In the genomic region with DNA sequence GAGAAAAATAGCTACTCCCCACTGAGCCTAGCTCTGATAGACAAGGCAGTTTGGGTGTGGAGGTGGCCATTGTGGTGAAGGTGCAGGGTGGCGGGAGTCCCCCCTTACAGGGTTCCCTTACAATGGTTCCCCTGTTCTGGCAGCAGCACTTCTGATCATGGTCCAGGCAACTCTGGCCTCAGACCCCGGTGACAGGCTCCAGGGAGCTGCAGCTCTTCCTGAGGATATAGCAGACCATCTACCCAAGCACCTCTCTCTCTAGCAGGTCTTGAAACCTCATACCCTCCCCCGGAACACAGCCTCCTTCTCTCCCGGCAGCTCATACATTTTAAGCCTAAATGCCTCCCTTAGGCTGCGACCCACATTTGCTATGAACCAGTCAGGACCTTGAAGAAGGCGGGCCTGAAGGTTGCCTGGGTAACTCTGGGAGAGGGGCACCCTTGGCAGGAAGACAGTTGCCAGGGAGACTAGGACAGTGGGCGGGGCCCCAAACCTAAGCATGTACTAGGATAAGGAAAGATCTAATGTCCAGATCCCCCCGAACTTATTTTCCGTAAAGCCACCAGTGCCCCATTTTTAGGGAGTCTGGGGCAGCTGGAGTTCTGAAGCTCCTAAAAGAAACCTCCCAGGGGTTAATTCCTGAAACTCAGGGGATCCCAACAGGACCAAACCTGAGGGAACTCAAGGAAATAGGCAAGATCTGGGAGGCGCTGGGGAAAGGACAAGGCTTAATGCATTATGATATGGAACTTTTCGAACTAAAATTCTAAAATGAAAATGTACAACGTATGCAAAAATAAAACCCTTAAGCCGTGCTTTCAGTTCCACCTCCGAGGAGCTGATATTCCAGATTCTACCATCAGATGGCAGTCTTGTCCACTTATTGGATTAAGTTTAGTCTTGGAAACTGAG, we compare ENCODE assay signal across 7 cellular contexts.
DNase-seq lines count a peak whose midpoint lies in the region; ATAC-seq and TF ChIP-seq lines count a peak whose summit lies in the region.

No MANE protein-coding gene starts in this region.

- peak overlapping the region; percentile 82 for H3K4me3 Mint-ChIP-seq in T-helper 1 cell treated with Interleukin-12 subunit alpha and Interleukin-12 subunit beta and Interleukin-4 antibody, amounts not matched to agents 30 μg/mL and 1 μg/mL, for 36 hours

- peaks cover 26% of the 10 kb centered on the region for H3K4me1 Mint-ChIP-seq in T-helper 1 cell treated with Interleukin-12 subunit alpha and Interleukin-12 subunit beta and Interleukin-4 antibody, amounts not matched to agents 30 μg/mL and 1 μg/mL, for 36 hours (ENCODE audit: low read depth)

- H3K27me3 Mint-ChIP-seq in T-helper 1 cell treated with Interleukin-12 subunit alpha and Interleukin-12 subunit beta and Interleukin-4 antibody, amounts not matched to agents 30 μg/mL and 1 μg/mL, for 36 hours (ENCODE audit: low read depth), result no peaks in the 10 kb centered on the region

- no peaks in the 10 kb centered on the region for H3K9me3 Mint-ChIP-seq in T-helper 1 cell treated with Interleukin-12 subunit alpha and Interleukin-12 subunit beta and Interleukin-4 antibody, amounts not matched to agents 30 μg/mL and 1 μg/mL, for 36 hours

- peak overlapping the region; percentile 82 for H3K27ac Mint-ChIP-seq in T-helper 1 cell treated with Interleukin-12 subunit alpha and Interleukin-12 subunit beta and Interleukin-4 antibody, amounts not matched to agents 30 μg/mL and 1 μg/mL, for 36 hours

- H3K4me3 ChIP-seq in astrocyte of the cerebellum (ENCODE audit: low read depth, low read length) (peak overlapping the region; percentile 58), retinal pigment epithelial cell (ENCODE audit: low read length) (peak overlapping the region; percentile 85)

- no peaks in the 10 kb centered on the region for H3K36me3 Mint-ChIP-seq in T-helper 1 cell treated with Interleukin-12 subunit alpha and Interleukin-12 subunit beta and Interleukin-4 antibody, amounts not matched to agents 30 μg/mL and 1 μg/mL, for 36 hours (ENCODE audit: low read depth)

- DNase-seq in NCI-H1436 treated with DMSO at 0.1 percent for 48 hours (lab: John Stamatoyannopoulos, UW), result peak; percentile 79
- DNase-seq in astrocyte of the cerebellum (ENCODE audit: low read depth), result peak; percentile 82
- DNase-seq in hypothalamus (lab: John Stamatoyannopoulos, UW), result peak in 46 of 51 donors; percentile 31 to 92 (median 73)
- no peak for DNase-seq in retinal pigment epithelial cell (ENCODE audit: low read depth)

- ATAC-seq in GM18498 (IDR thresholded peaks at IDR 0.05; ENCODE audit: unreplicated experiment) (peak; percentile 84), HG02870 (IDR thresholded peaks at IDR 0.05; ENCODE audit: unreplicated experiment) (peak; percentile 81)

- in situ Hi-C loops in astrocyte of the cerebellum (cut with HindIII; ENCODE audit: low sequenced_read_pairs), result no loop called here

- TF ChIP-seq CTCF in astrocyte of the cerebellum (IDR thresholded peaks at IDR 0.05; ENCODE audit: low read depth, low read length, missing control alignments) (peak; percentile 74), retinal pigment epithelial cell (conservative IDR thresholded peaks at IDR 0.05; ENCODE audit: low read depth, low read length) (peak; percentile 74)
